ENCODE assay signal across 22 cellular contexts in the genomic region with DNA sequence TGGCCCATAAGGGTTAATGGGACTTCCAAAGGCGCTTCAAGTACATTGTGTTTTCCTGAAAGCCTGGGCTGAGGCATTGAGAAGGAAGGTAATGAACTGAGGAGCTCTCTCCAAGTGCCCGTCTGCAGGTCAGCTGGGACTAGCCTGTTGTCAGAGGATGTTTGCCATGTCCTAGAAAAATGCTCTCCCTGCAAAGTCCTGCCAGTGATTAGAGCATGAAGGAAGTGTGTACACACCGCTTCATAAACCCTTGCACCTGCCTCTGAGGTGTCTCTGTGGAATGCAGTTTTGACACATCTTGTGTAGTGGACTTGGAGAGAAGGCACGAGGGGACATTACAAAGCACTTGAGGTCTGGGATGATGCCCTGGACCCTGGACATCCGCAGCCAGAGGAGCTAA.
DNase-seq lines count a peak whose midpoint lies in the region; ATAC-seq and TF ChIP-seq lines count a peak whose summit lies in the region.
"Had no signal": no experiment of that assay in that cellular context is flagged by ENCODE, and none has a peak within 500 bp of the region (broad histone marks: within the 10 kb centered on the region; RNA-seq: fewer than 3 reads in every experiment).

No MANE protein-coding gene starts in this region.

- H3K27me3 ChIP-seq in GM23338 (ENCODE audit: insufficient read depth): no peaks in the 10 kb centered on the region

- H2AFZ ChIP-seq in GM23338: no peak overlapping the region

- no peaks in the 10 kb centered on the region for H3K79me2 ChIP-seq in GM23338 (replicated peaks; ENCODE audit: insufficient read depth)

- H3K27me3 Mint-ChIP-seq in GM23338 (ENCODE audit: insufficient read depth, low read depth, poor library complexity): peaks cover 2% of the 10 kb centered on the region

- H3K9me3 Mint-ChIP-seq in GM23338: peaks cover 4% of the 10 kb centered on the region; the same call in 1 of the 3 replicates

- ATAC-seq in GM23338: no peak
- no peak for ATAC-seq in GM19351 (IDR thresholded peaks at IDR 0.05; ENCODE audit: unreplicated experiment)
- ATAC-seq in HG03571 (IDR thresholded peaks at IDR 0.05; ENCODE audit: unreplicated experiment): no peak
- ATAC-seq in HG03460 (IDR thresholded peaks at IDR 0.05; ENCODE audit: unreplicated experiment): no peak
- no peak for ATAC-seq in HG02840 (IDR thresholded peaks at IDR 0.05; ENCODE audit: low FRiP score, unreplicated experiment)
- ATAC-seq: GM12878, SK-N-SH treated with all-trans-retinoic acid at 6 μM for 48 hours had no signal

- no peak for TF ChIP-seq CTCF in GM23338 (conservative IDR thresholded peaks at IDR 0.05; ENCODE audit: low read depth in 2 of 2)

- peaks cover 20% of the 10 kb centered on the region; the same call in 1 of the 2 replicates for H3K9me2 ChIP-seq in GM23338 (ENCODE audit: insufficient read depth)

- H4K20me1 ChIP-seq in GM23338 (replicated peaks; ENCODE audit: insufficient read depth): no peaks in the 10 kb centered on the region

- H3K4me2 ChIP-seq in GM23338: no peak overlapping the region

- no peak overlapping the region for H3K4me3 Mint-ChIP-seq in GM23338
- H3K4me3 Mint-ChIP-seq: H9 had no signal

- H3F3A ChIP-seq in GM23338 (replicated peaks; ENCODE audit: low read depth): no peaks in the 10 kb centered on the region

- no peaks in the 10 kb centered on the region for H3K36me3 Mint-ChIP-seq in GM23338 (ENCODE audit: low read depth)

- DNase-seq in GM23338 (ENCODE audit: low spot score) (no peak), NCI-H510A treated with DMSO at 0.1 percent for 48 hours (lab: John Stamatoyannopoulos, UW) (peak; percentile 94), cerebellum (ENCODE audit: low spot score) (peak; percentile 10), renal cortical epithelial cell (ENCODE audit: low read depth) (peak; percentile 7)
- DNase-seq: AML-193, H9, IMR-90, NCI-H146, NCI-H2107, NCI-H345, NCI-H526 treated with DMSO at 0.1 percent for 48 hours, SIG-M5, T-helper 1 cell, T-helper 9 cell had no signal

- peaks cover 16% of the 10 kb centered on the region for H3K4me1 ChIP-seq in GM23338 (ENCODE audit: insufficient read depth)

- H3K36me3 ChIP-seq in GM23338 (ENCODE audit: insufficient read depth): no peaks in the 10 kb centered on the region

- H3K27ac ChIP-seq in GM23338 (ENCODE audit: low read depth): no peak overlapping the region
- H3K27ac ChIP-seq: C4-2B, HL-60 had no signal

- peaks cover 33% of the 10 kb centered on the region for H3K4me1 Mint-ChIP-seq in GM23338

- peak overlapping the region; percentile 36; the same call in 1 of the 2 replicates for H3K27ac Mint-ChIP-seq in GM23338

- H3K4me3 ChIP-seq in GM23338: no peak overlapping the region
- H3K4me3 ChIP-seq: GM12878 had no signal

TF ChIP-seq in GM23338, 12 proteins besides CTCF, POLR2A, EP300 and RAD21:
- no peak for TF ChIP-seq ZNF114 (CRISPR knock-in tag; IDR thresholded peaks at IDR 0.05)
- TF ChIP-seq, protein P1, sequence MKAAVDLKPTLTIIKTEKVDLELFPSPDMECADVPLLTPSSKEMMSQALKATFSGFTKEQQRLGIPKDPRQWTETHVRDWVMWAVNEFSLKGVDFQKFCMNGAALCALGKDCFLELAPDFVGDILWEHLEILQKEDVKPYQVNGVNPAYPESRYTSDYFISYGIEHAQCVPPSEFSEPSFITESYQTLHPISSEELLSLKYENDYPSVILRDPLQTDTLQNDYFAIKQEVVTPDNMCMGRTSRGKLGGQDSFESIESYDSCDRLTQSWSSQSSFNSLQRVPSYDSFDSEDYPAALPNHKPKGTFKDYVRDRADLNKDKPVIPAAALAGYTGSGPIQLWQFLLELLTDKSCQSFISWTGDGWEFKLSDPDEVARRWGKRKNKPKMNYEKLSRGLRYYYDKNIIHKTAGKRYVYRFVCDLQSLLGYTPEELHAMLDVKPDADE (IDR thresholded peaks at IDR 0.05): no peak
- TF ChIP-seq, protein P2, sequence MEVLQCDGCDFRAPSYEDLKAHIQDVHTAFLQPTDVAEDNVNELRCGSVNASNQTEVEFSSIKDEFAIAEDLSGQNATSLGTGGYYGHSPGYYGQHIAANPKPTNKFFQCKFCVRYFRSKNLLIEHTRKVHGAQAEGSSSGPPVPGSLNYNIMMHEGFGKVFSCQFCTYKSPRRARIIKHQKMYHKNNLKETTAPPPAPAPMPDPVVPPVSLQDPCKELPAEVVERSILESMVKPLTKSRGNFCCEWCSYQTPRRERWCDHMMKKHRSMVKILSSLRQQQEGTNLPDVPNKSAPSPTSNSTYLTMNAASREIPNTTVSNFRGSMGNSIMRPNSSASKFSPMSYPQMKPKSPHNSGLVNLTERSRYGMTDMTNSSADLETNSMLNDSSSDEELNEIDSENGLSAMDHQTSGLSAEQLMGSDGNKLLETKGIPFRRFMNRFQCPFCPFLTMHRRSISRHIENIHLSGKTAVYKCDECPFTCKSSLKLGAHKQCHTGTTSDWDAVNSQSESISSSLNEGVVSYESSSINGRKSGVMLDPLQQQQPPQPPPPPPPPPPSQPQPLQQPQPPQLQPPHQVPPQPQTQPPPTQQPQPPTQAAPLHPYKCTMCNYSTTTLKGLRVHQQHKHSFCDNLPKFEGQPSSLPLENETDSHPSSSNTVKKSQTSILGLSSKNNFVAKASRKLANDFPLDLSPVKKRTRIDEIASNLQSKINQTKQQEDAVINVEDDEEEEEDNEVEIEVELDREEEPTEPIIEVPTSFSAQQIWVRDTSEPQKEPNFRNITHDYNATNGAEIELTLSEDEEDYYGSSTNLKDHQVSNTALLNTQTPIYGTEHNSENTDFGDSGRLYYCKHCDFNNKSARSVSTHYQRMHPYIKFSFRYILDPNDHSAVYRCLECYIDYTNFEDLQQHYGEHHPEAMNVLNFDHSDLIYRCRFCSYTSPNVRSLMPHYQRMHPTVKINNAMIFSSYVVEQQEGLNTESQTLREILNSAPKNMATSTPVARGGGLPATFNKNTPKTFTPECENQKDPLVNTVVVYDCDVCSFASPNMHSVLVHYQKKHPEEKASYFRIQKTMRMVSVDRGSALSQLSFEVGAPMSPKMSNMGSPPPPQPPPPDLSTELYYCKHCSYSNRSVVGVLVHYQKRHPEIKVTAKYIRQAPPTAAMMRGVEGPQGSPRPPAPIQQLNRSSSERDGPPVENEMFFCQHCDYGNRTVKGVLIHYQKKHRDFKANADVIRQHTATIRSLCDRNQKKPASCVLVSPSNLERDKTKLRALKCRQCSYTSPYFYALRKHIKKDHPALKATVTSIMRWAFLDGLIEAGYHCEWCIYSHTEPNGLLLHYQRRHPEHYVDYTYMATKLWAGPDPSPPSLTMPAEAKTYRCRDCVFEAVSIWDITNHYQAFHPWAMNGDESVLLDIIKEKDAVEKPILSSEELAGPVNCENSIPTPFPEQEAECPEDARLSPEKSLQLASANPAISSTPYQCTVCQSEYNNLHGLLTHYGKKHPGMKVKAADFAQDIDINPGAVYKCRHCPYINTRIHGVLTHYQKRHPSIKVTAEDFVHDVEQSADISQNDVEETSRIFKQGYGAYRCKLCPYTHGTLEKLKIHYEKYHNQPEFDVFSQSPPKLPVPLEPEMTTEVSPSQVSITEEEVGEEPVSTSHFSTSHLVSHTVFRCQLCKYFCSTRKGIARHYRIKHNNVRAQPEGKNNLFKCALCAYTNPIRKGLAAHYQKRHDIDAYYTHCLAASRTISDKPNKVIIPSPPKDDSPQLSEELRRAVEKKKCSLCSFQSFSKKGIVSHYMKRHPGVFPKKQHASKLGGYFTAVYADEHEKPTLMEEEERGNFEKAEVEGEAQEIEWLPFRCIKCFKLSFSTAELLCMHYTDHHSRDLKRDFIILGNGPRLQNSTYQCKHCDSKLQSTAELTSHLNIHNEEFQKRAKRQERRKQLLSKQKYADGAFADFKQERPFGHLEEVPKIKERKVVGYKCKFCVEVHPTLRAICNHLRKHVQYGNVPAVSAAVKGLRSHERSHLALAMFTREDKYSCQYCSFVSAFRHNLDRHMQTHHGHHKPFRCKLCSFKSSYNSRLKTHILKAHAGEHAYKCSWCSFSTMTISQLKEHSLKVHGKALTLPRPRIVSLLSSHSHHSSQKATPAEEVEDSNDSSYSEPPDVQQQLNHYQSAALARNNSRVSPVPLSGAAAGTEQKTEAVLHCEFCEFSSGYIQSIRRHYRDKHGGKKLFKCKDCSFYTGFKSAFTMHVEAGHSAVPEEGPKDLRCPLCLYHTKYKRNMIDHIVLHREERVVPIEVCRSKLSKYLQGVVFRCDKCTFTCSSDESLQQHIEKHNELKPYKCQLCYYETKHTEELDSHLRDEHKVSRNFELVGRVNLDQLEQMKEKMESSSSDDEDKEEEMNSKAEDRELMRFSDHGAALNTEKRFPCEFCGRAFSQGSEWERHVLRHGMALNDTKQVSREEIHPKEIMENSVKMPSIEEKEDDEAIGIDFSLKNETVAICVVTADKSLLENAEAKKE (CRISPR knock-in tag; IDR thresholded peaks at IDR 0.05): no peak
- TF ChIP-seq JUNB (IDR thresholded peaks at IDR 0.05; ENCODE audit: unreplicated experiment): no peak
- no peak for TF ChIP-seq CREB1 (CRISPR knock-in tag; IDR thresholded peaks at IDR 0.05; ENCODE audit: low read depth)
TF ChIP-seq in GM23338: peak in this region for 0.
